8 cellular contexts compared by ENCODE assay signal in genomic region chr6:7974932-7975763, GRCh38.
DNase-seq lines count a peak whose midpoint lies in the region; ATAC-seq and TF ChIP-seq lines count a peak whose summit lies in the region.

No MANE protein-coding gene starts in this region.

- intact Hi-C loops in CD14-positive monocyte (cut with micrococcal nuclease) (no loop called here), left cardiac atrium (cut with DNase I) (loop anchor here in 1 of 2 donors (2.0 kb wide), 1 partner anchor 64 kb away; the partner anchor contains the start of gene TXNDC5), sigmoid colon (cut with DNase I) (no loop called here)
- intact Hi-C loops in activated CD8-positive, alpha-beta T cell treated with anti-CD3 and anti-CD28 coated beads for 36 hours (cut with micrococcal nuclease), result no loop called here

- H3K4me3 ChIP-seq in sigmoid colon, result peak overlapping the region in 1 of 4 donors; percentile 28

- peaks cover 14% of the 10 kb centered on the region for H3K4me1 Mint-ChIP-seq in CD14-positive monocyte
- peaks cover 7% of the 10 kb centered on the region for H3K4me1 Mint-ChIP-seq in activated CD8-positive, alpha-beta T cell treated with anti-CD3 and anti-CD28 coated beads for 36 hours (ENCODE audit: low read depth)

- no peak for DNase-seq in CD14-positive monocyte (ENCODE audit: low spot score)
- peak; percentile 70 for DNase-seq in HPDE6-E6E7 (ENCODE audit: extremely low spot score)
- peak; percentile 91 for DNase-seq in left cardiac atrium
- DNase-seq in sigmoid colon, result peak; percentile 89
- DNase-seq in central memory CD4-positive, alpha-beta T cell, result no peak
- DNase-seq in activated CD8-positive, alpha-beta T cell treated with anti-CD3 and anti-CD28 coated beads for 36 hours, result no peak
- no peak for DNase-seq in stimulated activated naive CD4-positive, alpha-beta T cell (lab: John Stamatoyannopoulos, UW)

- H3K4me1 ChIP-seq in sigmoid colon, result peaks cover 0 to 19% (median 11%) of the 10 kb centered on the region in 4 donors

- no peak for TF ChIP-seq EP300 in sigmoid colon (IDR thresholded peaks at IDR 0.05)

- H3K36me3 ChIP-seq in sigmoid colon, result no peaks in the 10 kb centered on the region

- ATAC-seq in left cardiac atrium, result peak; percentile 95 to 98
- ATAC-seq in activated CD8-positive, alpha-beta T cell treated with anti-CD3 and anti-CD28 coated beads for 36 hours, result no peak

- POLR2A ChIA-PET in activated CD8-positive, alpha-beta T cell treated with anti-CD3 and anti-CD28 coated beads for 36 hours (lab: Charles Lee), result no interaction called here

- CTCF ChIA-PET in activated CD8-positive, alpha-beta T cell treated with anti-CD3 and anti-CD28 coated beads for 36 hours (lab: Charles Lee), result interaction anchor here (0.6 to 0.7 kb wide), 2 partner anchors 162 to 286 kb away, joined by 3 read pairs; no protein-coding TSS in a partner anchor

- H3K27ac Mint-ChIP-seq in CD14-positive monocyte, result no peak overlapping the region
- H3K27ac Mint-ChIP-seq in activated CD8-positive, alpha-beta T cell treated with anti-CD3 and anti-CD28 coated beads for 36 hours, result no peak overlapping the region

- peaks cover 0 to 2% of the 10 kb centered on the region in 2 donors for H3K36me3 Mint-ChIP-seq in CD14-positive monocyte
- H3K36me3 Mint-ChIP-seq in activated CD8-positive, alpha-beta T cell treated with anti-CD3 and anti-CD28 coated beads for 36 hours (ENCODE audit: low read depth), result no peaks in the 10 kb centered on the region

- peak overlapping the region; percentile 48 to 81 for H3K4me3 Mint-ChIP-seq in CD14-positive monocyte
- no peak overlapping the region for H3K4me3 Mint-ChIP-seq in activated CD8-positive, alpha-beta T cell treated with anti-CD3 and anti-CD28 coated beads for 36 hours

- TF ChIP-seq POLR2A in sigmoid colon (IDR thresholded peaks at IDR 0.05), result no peak

- H3K9me3 ChIP-seq in sigmoid colon, result no peaks in the 10 kb centered on the region

- WGBS in sigmoid colon, 2 donors, result 3 to 18% methylated on average over 19 of the region's 19 CpGs

- peaks cover 2 to 7% (median 5%) of the 10 kb centered on the region in 7 donors for H3K9me3 Mint-ChIP-seq in CD14-positive monocyte
- peaks cover 5% of the 10 kb centered on the region for H3K9me3 Mint-ChIP-seq in activated CD8-positive, alpha-beta T cell treated with anti-CD3 and anti-CD28 coated beads for 36 hours

- H3K27ac ChIP-seq in VCaP (peak overlapping the region; percentile 28; the same call in 1 of the 2 replicates), sigmoid colon (peak overlapping the region in 3 of 4 donors; percentile 36 to 67 (median 47))

- TF ChIP-seq CTCF in CD14-positive monocyte (IDR thresholded peaks at IDR 0.05), result no peak
- TF ChIP-seq CTCF in VCaP (conservative IDR thresholded peaks at IDR 0.05), result no peak
- no peak for TF ChIP-seq CTCF in sigmoid colon (IDR thresholded peaks at IDR 0.05)
- TF ChIP-seq CTCF in activated CD8-positive, alpha-beta T cell treated with anti-CD3 and anti-CD28 coated beads for 36 hours (IDR thresholded peaks at IDR 0.05), result no peak

- peaks cover 24 to 30% (median 26%) of the 10 kb centered on the region in 3 donors for H3K27me3 Mint-ChIP-seq in CD14-positive monocyte (ENCODE audit: low read depth in 3 of 3)
- H3K27me3 Mint-ChIP-seq in activated CD8-positive, alpha-beta T cell treated with anti-CD3 and anti-CD28 coated beads for 36 hours, result peaks cover 17% of the 10 kb centered on the region

- H3K27me3 ChIP-seq in sigmoid colon, result no peaks in the 10 kb centered on the region

Comparison
In these comparisons a context has a peak if more than half of its experiments do, and no peak if none do; other contexts are left out.
1. DNase-seq: peak in HPDE6-E6E7 (single experiment), left cardiac atrium (single experiment) and sigmoid colon (single experiment); none in CD14-positive monocyte (single experiment), central memory CD4-positive, alpha-beta T cell (single experiment), activated CD8-positive, alpha-beta T cell treated with anti-CD3 and anti-CD28 coated beads for 36 hours (single experiment) and stimulated activated naive CD4-positive, alpha-beta T cell (0 of 6).